Comparison of ENCODE assay signal across 10 cellular contexts in the genomic region with DNA sequence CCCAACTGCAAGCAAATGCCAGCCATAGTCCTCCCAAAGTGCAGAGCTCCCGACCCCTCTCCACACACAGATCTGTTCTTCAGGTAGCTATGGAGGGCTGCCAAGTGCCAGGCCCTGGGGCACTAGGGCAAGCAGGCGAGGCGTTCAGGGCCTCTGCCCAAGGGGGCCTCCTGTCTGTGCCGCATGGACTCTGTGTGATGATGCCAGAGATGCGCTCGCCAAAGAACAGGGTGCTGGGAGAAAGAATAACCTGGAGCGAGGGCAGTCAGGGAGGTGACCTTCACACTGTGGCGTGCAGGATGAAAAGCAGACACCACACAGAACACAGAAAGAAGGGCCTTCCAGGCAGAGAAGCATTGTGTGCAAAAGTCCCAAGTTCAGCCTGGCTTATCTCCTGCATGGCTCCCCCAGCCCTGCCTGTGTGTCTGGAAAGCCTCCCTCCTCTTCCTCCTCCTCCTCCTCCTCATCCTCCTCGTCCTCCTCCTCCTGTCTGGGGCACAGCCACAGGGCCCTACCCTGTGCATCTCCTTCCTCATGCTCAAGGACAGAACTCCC.
"Had no signal": no experiment of that assay in that cellular context is flagged by ENCODE, and none has a peak within 500 bp of the region (broad histone marks: within the 10 kb centered on the region; RNA-seq: fewer than 3 reads in every experiment).

No MANE protein-coding gene starts in this region.

- H3K27ac ChIP-seq: brain microvascular endothelial cell, left lung had no signal

- H3K27me3 ChIP-seq: brain microvascular endothelial cell, left lung had no signal

- H3K9me3 ChIP-seq: left lung had no signal

- ATAC-seq: effector memory CD8-positive, alpha-beta T cell; left lung; stimulated activated effector memory CD8-positive, alpha-beta T cell treated with anti-CD3 and anti-CD28 coated beads, Interleukin-12 subunit alpha, Interleukin-12 subunit beta, amount 100 ng/mL, for 72 hours had no signal

- H3K36me3 ChIP-seq: brain microvascular endothelial cell, left lung had no signal

- H3K4me3 ChIP-seq: left lung had no signal

- H3K4me1 ChIP-seq: left lung had no signal

- DNase-seq: activated CD4-positive, alpha-beta T cell treated with anti-CD3 and anti-CD28 coated beads, Interleukin-2, amount 50 U/mL, for 1 hour; activated naive CD4-positive, alpha-beta T cell treated with Interleukin-2 at 50 U/mL for 16 hours; activated T-cell treated with anti-CD3 and anti-CD28 coated beads for 4 hours; anterior cingulate cortex; brain microvascular endothelial cell; dermis blood vessel endothelial cell; effector memory CD8-positive, alpha-beta T cell; foreskin melanocyte had no signal
